Comparison of ENCODE assay signal across 17 cellular contexts in the genomic region with DNA sequence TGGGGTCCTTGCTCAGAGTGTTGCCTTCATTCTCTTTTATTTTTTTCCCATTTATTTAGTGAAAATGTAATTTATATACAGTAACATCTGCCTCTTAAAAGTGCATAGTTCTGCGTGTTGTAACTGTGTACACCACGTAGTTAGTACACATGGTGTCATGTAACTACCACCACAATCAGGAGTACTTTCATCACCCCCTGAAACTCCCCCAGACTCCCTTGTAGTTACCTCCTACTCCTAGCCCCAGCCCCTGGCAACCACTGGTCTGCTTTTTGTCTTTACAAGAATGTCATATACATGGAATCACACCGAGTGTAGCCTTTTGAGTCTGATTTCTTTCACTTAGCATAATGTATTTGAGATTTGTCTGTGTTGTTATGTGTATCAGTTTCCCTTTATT.
"Had no signal": no experiment of that assay in that cellular context is flagged by ENCODE, and none has a peak within 500 bp of the region (broad histone marks: within the 10 kb centered on the region; RNA-seq: fewer than 3 reads in every experiment).

No MANE protein-coding gene starts in this region.

- H3K36me3 ChIP-seq: breast epithelium, esophagus squamous epithelium, heart right ventricle, lower lobe of right lung, tibial artery had no signal

- H3K27me3 ChIP-seq: breast epithelium, esophagus squamous epithelium, heart right ventricle, tibial artery had no signal

- H3K4me2 ChIP-seq: SK-N-SH had no signal

- H2AFZ ChIP-seq: parathyroid adenoma had no signal

- H3K27ac ChIP-seq: breast epithelium, lower lobe of right lung, parathyroid adenoma, tibial artery had no signal

- ATAC-seq: activated CD8-positive, alpha-beta T cell treated with anti-CD3 and anti-CD28 coated beads, Interleukin-2, amount 10 ng/mL, durations not matched to agents 7 days and 5 days; heart right ventricle; lower lobe of right lung; WTC11 had no signal

- H3K4me3 ChIP-seq: breast epithelium, esophagus squamous epithelium, heart right ventricle, lower lobe of right lung, tibial artery had no signal

- H3K9ac ChIP-seq: parathyroid adenoma, SK-N-SH had no signal

- H3K9me3 ChIP-seq: breast epithelium, esophagus squamous epithelium, heart right ventricle, lower lobe of right lung, SK-N-SH, tibial artery had no signal

- H3K4me3 Mint-ChIP-seq: activated CD8-positive, alpha-beta T cell treated with anti-CD3 and anti-CD28 coated beads, Interleukin-2, amount 10 ng/mL, durations not matched to agents 7 days and 5 days; activated naive CD4-positive, alpha-beta T cell treated with anti-CD3 and anti-CD28 coated beads for 36 hours; WTC11 had no signal

- DNase-seq: activated CD4-positive, alpha-beta T cell treated with anti-CD3 and anti-CD28 coated beads for 48 hours; activated CD8-positive, alpha-beta memory T cell treated with anti-CD3 and anti-CD28 coated beads, Interleukin-2, amount 50 U/mL, for 48 hours; activated CD8-positive, alpha-beta T cell treated with anti-CD3 and anti-CD28 coated beads, Interleukin-2, amount 10 ng/mL, durations not matched to agents 7 days and 5 days; activated naive CD4-positive, alpha-beta T cell treated with anti-CD3 and anti-CD28 coated beads for 36 hours; amygdala; esophagus squamous epithelium; foreskin melanocyte; heart right ventricle; lower lobe of right lung; SK-N-SH; stimulated activated CD4-positive, alpha-beta T cell treated with anti-CD3 and anti-CD28 coated beads, Interleukin-15, amount 100 ng/mL, for 24 hours; stimulated activated CD4-positive, alpha-beta T cell treated with anti-CD3 and anti-CD28 coated beads, Interleukin-4, amount 100 ng/mL, for 4 hours; T-helper 1 cell; tibial artery had no signal

- H3K27ac Mint-ChIP-seq: activated CD8-positive, alpha-beta T cell treated with anti-CD3 and anti-CD28 coated beads, Interleukin-2, amount 10 ng/mL, durations not matched to agents 7 days and 5 days; activated naive CD4-positive, alpha-beta T cell treated with anti-CD3 and anti-CD28 coated beads for 36 hours; WTC11 had no signal
